In the genomic region with DNA sequence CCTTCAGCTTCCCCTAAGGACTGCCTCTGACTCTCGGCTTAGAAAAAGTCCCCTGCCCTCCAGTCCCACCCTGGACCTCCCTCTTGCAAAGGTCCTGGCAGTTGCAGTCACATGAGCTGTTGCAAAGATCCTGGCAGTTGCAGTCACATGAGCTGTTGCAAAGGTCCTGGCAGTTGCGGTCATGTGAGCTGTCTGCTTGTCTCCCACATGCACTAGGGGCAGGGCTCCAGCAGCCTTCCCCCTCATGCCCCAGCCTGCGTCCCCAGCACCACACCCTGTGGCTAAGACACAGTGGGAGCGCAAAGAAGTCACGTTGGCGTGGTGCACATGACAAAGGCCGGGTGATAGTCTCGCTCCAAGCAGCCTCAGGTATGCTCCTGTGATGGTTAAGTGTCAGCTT, we compare ENCODE assay signal across 23 cellular contexts.
"Had no signal": no experiment of that assay in that cellular context is flagged by ENCODE, and none has a peak within 500 bp of the region (broad histone marks: within the 10 kb centered on the region; RNA-seq: fewer than 3 reads in every experiment).

No MANE protein-coding gene starts in this region.

- H3K27ac ChIP-seq: dorsolateral prefrontal cortex, heart right ventricle, parathyroid adenoma, psoas muscle, right lobe of liver, stomach, thoracic aorta, transverse colon had no signal

- H3K9me3 Mint-ChIP-seq: central memory CD8-positive, alpha-beta T cell; mesothelial cell of epicardium; neural crest cell; stimulated activated effector memory CD8-positive, alpha-beta T cell treated with anti-CD3 and anti-CD28 coated beads, Interleukin-12 subunit alpha, Interleukin-12 subunit beta, amount 100 ng/mL, for 72 hours had no signal

- H3K4me1 ChIP-seq: heart right ventricle, parathyroid adenoma, psoas muscle, right lobe of liver, stomach had no signal

- H3K27me3 ChIP-seq: dorsolateral prefrontal cortex, heart right ventricle, right lobe of liver, stomach, transverse colon had no signal

- H3K9ac ChIP-seq: parathyroid adenoma had no signal

- H3K4me1 Mint-ChIP-seq: central memory CD8-positive, alpha-beta T cell; mesothelial cell of epicardium; neural crest cell; stimulated activated effector memory CD8-positive, alpha-beta T cell treated with anti-CD3 and anti-CD28 coated beads, Interleukin-12 subunit alpha, Interleukin-12 subunit beta, amount 100 ng/mL, for 72 hours had no signal

- FAIRE-seq: islet of Langerhans had no signal

- ATAC-seq: psoas muscle; stimulated activated effector memory CD8-positive, alpha-beta T cell treated with anti-CD3 and anti-CD28 coated beads, Interleukin-12 subunit alpha, Interleukin-12 subunit beta, amount 100 ng/mL, for 72 hours had no signal

- H3K4me3 Mint-ChIP-seq: central memory CD8-positive, alpha-beta T cell; mesothelial cell of epicardium; neural crest cell; stimulated activated effector memory CD8-positive, alpha-beta T cell treated with anti-CD3 and anti-CD28 coated beads, Interleukin-12 subunit alpha, Interleukin-12 subunit beta, amount 100 ng/mL, for 72 hours had no signal

- H2AFZ ChIP-seq: parathyroid adenoma had no signal

- H3K79me2 ChIP-seq: parathyroid adenoma had no signal

- H3K36me3 Mint-ChIP-seq: mesothelial cell of epicardium; stimulated activated effector memory CD8-positive, alpha-beta T cell treated with anti-CD3 and anti-CD28 coated beads, Interleukin-12 subunit alpha, Interleukin-12 subunit beta, amount 100 ng/mL, for 72 hours had no signal

- H3K36me3 ChIP-seq: heart right ventricle, right lobe of liver, stomach, thoracic aorta, transverse colon had no signal

- H3K27ac Mint-ChIP-seq: mesothelial cell of epicardium; stimulated activated effector memory CD8-positive, alpha-beta T cell treated with anti-CD3 and anti-CD28 coated beads, Interleukin-12 subunit alpha, Interleukin-12 subunit beta, amount 100 ng/mL, for 72 hours had no signal

- H3K4me3 ChIP-seq: dorsolateral prefrontal cortex, heart right ventricle, psoas muscle, right lobe of liver, stomach, thoracic aorta, transverse colon had no signal

- H3K27me3 Mint-ChIP-seq: central memory CD8-positive, alpha-beta T cell had no signal

- DNase-seq: cortex of kidney; dorsolateral prefrontal cortex; effector CD8-positive, alpha-beta T cell; foreskin melanocyte; heart right ventricle; hypothalamus; kidney glomerular epithelial cell; occipital lobe; retina; right lobe of liver; stimulated activated CD4-positive, alpha-beta T cell treated with anti-CD3 and anti-CD28 coated beads, Interleukin-4, amount 100 ng/mL, for 1 hour; stimulated activated CD8-positive, alpha-beta memory T cell treated with anti-CD3 and anti-CD28 coated beads, Interleukin-4, amount 100 ng/mL, for 48 hours; stomach; substantia nigra; transverse colon had no signal

- H3K9me3 ChIP-seq: heart right ventricle, psoas muscle, right lobe of liver, thoracic aorta, transverse colon had no signal
